Comparison of ENCODE assay signal across 28 cellular contexts in the genomic region with DNA sequence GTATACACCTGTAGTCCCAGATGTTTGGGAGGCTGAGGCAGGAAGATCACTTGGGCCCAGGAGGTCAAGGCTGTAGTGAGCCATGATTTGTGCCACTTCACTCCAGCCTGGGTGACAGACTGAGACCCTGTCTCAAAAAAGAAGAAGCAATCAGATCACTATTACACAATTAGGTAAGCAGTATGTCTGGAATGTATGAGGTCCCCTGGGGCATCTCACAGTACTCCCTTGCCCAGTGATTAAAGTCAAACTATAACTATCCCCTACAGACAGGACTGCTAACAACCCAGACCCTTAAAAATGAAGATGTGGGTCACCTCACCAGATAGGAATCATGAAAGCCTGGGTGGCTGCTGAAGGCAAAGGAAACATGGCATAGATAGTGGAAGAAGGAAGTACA. TPM values are rescaled to one million over a fixed set of nuclear protein-coding genes. Genes with fewer than 3 reads are reported as not detected.
"Had no signal": no experiment of that assay in that cellular context is flagged by ENCODE, and none has a peak within 500 bp of the region (broad histone marks: within the 10 kb centered on the region; RNA-seq: fewer than 3 reads in every experiment).

No MANE protein-coding gene starts in this region.

- H3K36me3 Mint-ChIP-seq: activated naive CD8-positive, alpha-beta T cell treated with anti-CD3 and anti-CD28 coated beads for 36 hours; T-cell had no signal

- H3K4me1 ChIP-seq: SJSA1 had no signal

- H3K4me3 ChIP-seq: SJSA1 had no signal

- DNase-seq: activated CD4-positive, alpha-beta T cell treated with anti-CD3 and anti-CD28 coated beads for 4 hours; activated CD8-positive, alpha-beta T cell treated with anti-CD3 and anti-CD28 coated beads, Interleukin-2, amount 10 ng/mL, durations not matched to agents 7 days and 5 days; activated gamma-delta T cell; activated naive CD4-positive, alpha-beta T cell treated with anti-CD3 and anti-CD28 coated beads for 36 hours; activated naive CD8-positive, alpha-beta T cell treated with anti-CD3 and anti-CD28 coated beads for 36 hours; activated T-cell treated with anti-CD3 and anti-CD28 coated beads, Interleukin-2, amount 50 U/mL, for 24 hours; cerebellar nuclear complex; Kasumi-1; KBM-7; MV-4-11; NCI-H1105; NCI-H1436; NCI-H1694 treated with DMSO at 0.1 percent for 48 hours; NCI-H2029 treated with DMSO at 0.1 percent for 48 hours; NCI-H345; NCI-H510A; NCI-H526 treated with DMSO at 0.1 percent for 48 hours; NCI-H82; PC-3; SHP77; T-cell; T-helper 2 cell; T1000 had no signal

- H3K27ac ChIP-seq: SJSA1, VCaP had no signal

- H3K27me3 ChIP-seq: SJSA1 had no signal

- H3K36me3 ChIP-seq: SJSA1 had no signal

- H3K9me3 ChIP-seq: SJSA1 had no signal

- H3K4me1 Mint-ChIP-seq: activated naive CD8-positive, alpha-beta T cell treated with anti-CD3 and anti-CD28 coated beads for 36 hours; T-cell had no signal

- H3K4me3 Mint-ChIP-seq: activated CD8-positive, alpha-beta T cell treated with anti-CD3 and anti-CD28 coated beads, Interleukin-2, amount 10 ng/mL, durations not matched to agents 7 days and 5 days; activated naive CD4-positive, alpha-beta T cell treated with anti-CD3 and anti-CD28 coated beads for 36 hours; activated naive CD8-positive, alpha-beta T cell treated with anti-CD3 and anti-CD28 coated beads for 36 hours; activated T-cell treated with anti-CD3 and anti-CD28 coated beads, Interleukin-2, amount 50 U/mL, for 24 hours; activated T-helper 1 cell treated with anti-CD3 and anti-CD28 coated beads, Interleukin-12 subunit alpha, Interleukin-12 subunit beta, Interleukin-2, Interleukin-4 antibody, amounts not matched to agents 30 ng/mL and 10 ng/mL and 1 ng/mL, durations not matched to agents 14 hours and 24 hours and 36 hours; T-cell had no signal

- ATAC-seq: activated CD4-positive, CD25-positive, alpha-beta regulatory T cell treated with anti-CD3 and anti-CD28 coated beads, Interleukin-2, amount 50 U/mL, for 24 hours; activated CD8-positive, alpha-beta T cell treated with anti-CD3 and anti-CD28 coated beads, Interleukin-2, amount 10 ng/mL, durations not matched to agents 7 days and 5 days; PC-3; SK-N-SH treated with all-trans-retinoic acid at 6 μM for 48 hours; T-cell had no signal

- H3K9me3 Mint-ChIP-seq: activated naive CD4-positive, alpha-beta T cell treated with anti-CD3 and anti-CD28 coated beads for 36 hours; activated naive CD8-positive, alpha-beta T cell treated with anti-CD3 and anti-CD28 coated beads for 36 hours; activated T-cell treated with anti-CD3 and anti-CD28 coated beads, Interleukin-2, amount 50 U/mL, for 24 hours; activated T-helper 1 cell treated with anti-CD3 and anti-CD28 coated beads, Interleukin-12 subunit alpha, Interleukin-12 subunit beta, Interleukin-2, Interleukin-4 antibody, amounts not matched to agents 30 ng/mL and 10 ng/mL and 1 ng/mL, durations not matched to agents 14 hours and 24 hours and 36 hours; T-cell had no signal

- H3K27ac Mint-ChIP-seq: activated CD8-positive, alpha-beta T cell treated with anti-CD3 and anti-CD28 coated beads, Interleukin-2, amount 10 ng/mL, durations not matched to agents 7 days and 5 days; activated naive CD4-positive, alpha-beta T cell treated with anti-CD3 and anti-CD28 coated beads for 36 hours; activated naive CD8-positive, alpha-beta T cell treated with anti-CD3 and anti-CD28 coated beads for 36 hours; activated T-cell treated with anti-CD3 and anti-CD28 coated beads, Interleukin-2, amount 50 U/mL, for 24 hours; activated T-helper 1 cell treated with anti-CD3 and anti-CD28 coated beads, Interleukin-12 subunit alpha, Interleukin-12 subunit beta, Interleukin-2, Interleukin-4 antibody, amounts not matched to agents 30 ng/mL and 10 ng/mL and 1 ng/mL, durations not matched to agents 14 hours and 24 hours and 36 hours; T-cell had no signal

- H3K27me3 Mint-ChIP-seq: activated naive CD8-positive, alpha-beta T cell treated with anti-CD3 and anti-CD28 coated beads for 36 hours; activated T-cell treated with anti-CD3 and anti-CD28 coated beads, Interleukin-2, amount 50 U/mL, for 24 hours; T-cell had no signal

RNA-seq across cellular contexts. Expression of a gene that starts 28.6 kb away (rescaled TPM):
- total RNA-seq: activated CD8-positive, alpha-beta T cell treated with anti-CD3 and anti-CD28 coated beads, Interleukin-2, amount 10 ng/mL, durations not matched to agents 7 days and 5 days; activated naive CD4-positive, alpha-beta T cell treated with anti-CD3 and anti-CD28 coated beads for 36 hours; activated T-helper 1 cell treated with anti-CD3 and anti-CD28 coated beads, Interleukin-12 subunit alpha, Interleukin-12 subunit beta, Interleukin-2, Interleukin-4 antibody, amounts not matched to agents 30 ng/mL and 10 ng/mL and 1 ng/mL, durations not matched to agents 14 hours and 24 hours and 36 hours; PC-3; SJSA1 had no signal
